In genomic region chrX:96436105-96436504, GRCh38 we compare ENCODE assay signal across 15 cellular contexts.
DNase-seq lines count a peak whose midpoint lies in the region; ATAC-seq, FAIRE-seq and TF ChIP-seq lines count a peak whose summit lies in the region.
"Had no signal": no experiment of that assay in that cellular context is flagged by ENCODE, and none has a peak within 500 bp of the region (broad histone marks: within the 10 kb centered on the region; RNA-seq: fewer than 3 reads in every experiment).

No MANE protein-coding gene starts in this region.

- H3K4me3 ChIP-seq in bronchial epithelial cell (ENCODE audit: low read depth, low read length) (no peak overlapping the region), left lung (no peak overlapping the region)
- H3K4me3 ChIP-seq: adrenal gland, hepatocyte, skin epidermis had no signal

- no peaks in the 10 kb centered on the region for H3K36me3 Mint-ChIP-seq in glutamatergic neuron (ENCODE audit: unreplicated experiment)

- no peaks in the 10 kb centered on the region for H3K9me3 Mint-ChIP-seq in glutamatergic neuron (ENCODE audit: unreplicated experiment)
- H3K9me3 Mint-ChIP-seq: activated T-cell treated with anti-CD3 and anti-CD28 coated beads, Interleukin-2, amount 50 U/mL, for 24 hours had no signal

- H3K4me1 ChIP-seq in left lung: no peaks in the 10 kb centered on the region
- H3K4me1 ChIP-seq: adrenal gland had no signal

- H3K27ac Mint-ChIP-seq in glutamatergic neuron (ENCODE audit: unreplicated experiment): peak overlapping the region; percentile 29
- H3K27ac Mint-ChIP-seq: activated T-cell treated with anti-CD3 and anti-CD28 coated beads, Interleukin-2, amount 50 U/mL, for 24 hours had no signal

- FAIRE-seq in bronchial epithelial cell (lab: Jason Lieb, UNC): no peak

- H3K4me1 Mint-ChIP-seq in glutamatergic neuron (ENCODE audit: low read depth, unreplicated experiment): peaks cover 18% of the 10 kb centered on the region

- no peak overlapping the region for H3K27ac ChIP-seq in left lung
- H3K27ac ChIP-seq: adrenal gland, hepatocyte had no signal

- H3K27me3 ChIP-seq in bronchial epithelial cell (ENCODE audit: control insufficient read depth, insufficient read depth, low read length): no peaks in the 10 kb centered on the region
- no peaks in the 10 kb centered on the region for H3K27me3 ChIP-seq in left lung
- H3K27me3 ChIP-seq: hepatocyte had no signal

- no peaks in the 10 kb centered on the region for H3K9me3 ChIP-seq in left lung
- H3K9me3 ChIP-seq: adrenal gland had no signal

- no peak for TF ChIP-seq CTCF in bronchial epithelial cell (IDR thresholded peaks at IDR 0.05; ENCODE audit: insufficient read depth, low read length, severe bottlenecking)
- TF ChIP-seq CTCF in glutamatergic neuron (IDR thresholded peaks at IDR 0.05; ENCODE audit: partially characterized antibody, unreplicated experiment): no peak
- no peak for TF ChIP-seq CTCF in left lung (IDR thresholded peaks at IDR 0.05)
- no peak for TF ChIP-seq CTCF in GM10266 (IDR thresholded peaks at IDR 0.05; ENCODE audit: control insufficient read depth, insufficient read depth, low read depth, missing control alignments)

- DNase-seq in HCEC 1CT (peak; percentile 85), bronchial epithelial cell (ENCODE audit: low read depth) (peak; percentile 58), glutamatergic neuron (no peak), 8988T (no peak), left lung (no peak), GM10266 (ENCODE audit: extremely low spot score) (no peak)
- DNase-seq: activated CD4-positive, alpha-beta T cell treated with anti-CD3 and anti-CD28 coated beads for 4 hours; activated T-cell treated with anti-CD3 and anti-CD28 coated beads, Interleukin-2, amount 50 U/mL, for 24 hours; adrenal gland; effector CD4-positive, alpha-beta T cell; left ventricle myocardium superior had no signal

- intact Hi-C loops in left lung (cut with DNase I): no loop called here

- no peaks in the 10 kb centered on the region for H3K36me3 ChIP-seq in bronchial epithelial cell (ENCODE audit: control insufficient read depth, insufficient read depth, low read length)
- no peaks in the 10 kb centered on the region for H3K36me3 ChIP-seq in left lung
- H3K36me3 ChIP-seq: adrenal gland had no signal

- H3K4me3 Mint-ChIP-seq in glutamatergic neuron (ENCODE audit: unreplicated experiment): no peak overlapping the region
- H3K4me3 Mint-ChIP-seq: activated T-cell treated with anti-CD3 and anti-CD28 coated beads, Interleukin-2, amount 50 U/mL, for 24 hours; neural crest cell had no signal

- peaks cover 5% of the 10 kb centered on the region for H3K27me3 Mint-ChIP-seq in glutamatergic neuron (ENCODE audit: unreplicated experiment)

- ATAC-seq in GM18520 (IDR thresholded peaks at IDR 0.05; ENCODE audit: unreplicated experiment): no peak
- ATAC-seq in left lung: no peak
- ATAC-seq: left ventricle myocardium superior had no signal

Comparison
In these comparisons a context has a peak if more than half of its experiments do, and no peak if none do; other contexts are left out.
1. DNase-seq: peak in HCEC 1CT (single experiment) and bronchial epithelial cell (single experiment); none in glutamatergic neuron (single experiment), 8988T (single experiment), left lung (0 of 2) and GM10266 (single experiment).